ENCODE assay signal across 8 cellular contexts in the genomic region with DNA sequence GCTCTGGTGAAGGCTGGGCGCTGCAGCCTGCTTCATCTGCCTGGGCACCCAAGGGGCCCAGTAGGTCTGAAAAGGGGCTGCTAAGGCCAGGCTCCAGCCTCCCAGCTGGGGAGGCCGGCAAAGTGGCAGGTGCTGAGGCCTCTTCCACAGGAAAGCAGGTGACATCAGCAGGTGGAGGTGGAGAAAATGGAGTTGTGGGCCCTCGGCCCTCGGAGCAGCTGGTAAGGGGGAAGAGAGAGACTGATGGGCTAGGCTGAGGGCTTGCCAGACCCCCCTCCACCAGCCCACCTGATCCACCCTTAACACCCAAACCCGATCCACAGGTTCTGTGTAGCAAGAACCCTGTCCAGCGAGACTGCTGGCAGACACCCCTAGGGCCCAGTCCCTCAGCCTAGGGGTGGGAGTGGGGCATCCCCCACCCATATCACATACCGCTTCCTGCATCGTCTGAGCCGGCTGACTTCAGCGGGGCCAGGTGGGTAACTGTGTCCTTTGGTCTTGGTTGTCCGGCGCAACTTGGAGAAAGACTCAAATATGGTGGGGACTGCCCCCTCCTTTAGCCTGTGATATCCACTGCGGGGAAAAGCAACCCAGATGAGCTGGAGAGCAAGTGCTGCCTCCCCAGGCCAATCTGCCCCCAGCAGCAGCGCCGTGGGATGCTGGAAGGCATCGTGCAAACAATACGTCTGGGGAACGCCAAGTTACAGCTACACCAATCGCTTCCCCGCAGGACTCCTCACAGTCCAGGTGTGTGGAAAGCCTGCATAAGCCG. TPM values are rescaled to one million over a fixed set of nuclear protein-coding genes. Genes with fewer than 3 reads are reported as not detected.
DNase-seq lines count a peak whose midpoint lies in the region; ATAC-seq and TF ChIP-seq lines count a peak whose summit lies in the region.

No MANE protein-coding gene starts in this region.

- H3K27ac ChIP-seq in suprapubic skin = peak overlapping the region; percentile 98

- peak overlapping the region; percentile 96 for H3K27ac Mint-ChIP-seq in activated CD4-positive, alpha-beta T cell treated with anti-CD3 and anti-CD28 coated beads for 36 hours
- H3K27ac Mint-ChIP-seq in activated CD8-positive, alpha-beta T cell treated with anti-CD3 and anti-CD28 coated beads for 36 hours = peak overlapping the region; percentile 96

- H3K4me3 ChIP-seq in iPS-18c (ENCODE audit: insufficient read depth, low read depth, low read length) (peak overlapping the region; percentile 98), suprapubic skin (peak overlapping the region; percentile 58)

- peaks cover 39% of the 10 kb centered on the region for H3K4me1 ChIP-seq in suprapubic skin

- peak; percentile 24 for DNase-seq in activated CD4-positive, alpha-beta T cell treated with anti-CD3 and anti-CD28 coated beads for 36 hours
- no peak for DNase-seq in activated CD4-positive, alpha-beta T cell treated with anti-CD3 and anti-CD28 coated beads for 1 hour
- peak; percentile 22 for DNase-seq in activated CD8-positive, alpha-beta T cell treated with anti-CD3 and anti-CD28 coated beads for 36 hours
- DNase-seq in suprapubic skin (ENCODE audit: low spot score in 2 of 2) = no peak
- DNase-seq in stimulated activated CD4-positive, alpha-beta T cell treated with anti-CD3 and anti-CD28 coated beads, Interleukin-4, amount 100 ng/mL, for 4 hours = no peak
- no peak for DNase-seq in Ammon's horn (ENCODE audit: low spot score)

- CTCF ChIA-PET in activated CD4-positive, alpha-beta T cell treated with anti-CD3 and anti-CD28 coated beads for 36 hours (lab: Charles Lee) = interaction anchor here (1.0 to 3.1 kb wide), 2 partner anchors 10 to 19 kb away, joined by 3 to 10 read pairs; partner anchors contain the start of gene LZTR1
- CTCF ChIA-PET in activated CD8-positive, alpha-beta T cell treated with anti-CD3 and anti-CD28 coated beads for 36 hours (lab: Charles Lee) = interaction anchor here (0.7 to 1.5 kb wide), 2 partner anchors 20 to 39 kb away, joined by 3 to 9 read pairs; no protein-coding TSS in a partner anchor

- peaks cover 16% of the 10 kb centered on the region for H3K36me3 Mint-ChIP-seq in activated CD4-positive, alpha-beta T cell treated with anti-CD3 and anti-CD28 coated beads for 36 hours (ENCODE audit: low read depth)
- H3K36me3 Mint-ChIP-seq in activated CD8-positive, alpha-beta T cell treated with anti-CD3 and anti-CD28 coated beads for 36 hours (ENCODE audit: low read depth) = peaks cover 3% of the 10 kb centered on the region

- H3K27me3 Mint-ChIP-seq in activated CD4-positive, alpha-beta T cell treated with anti-CD3 and anti-CD28 coated beads for 36 hours = no peaks in the 10 kb centered on the region
- no peaks in the 10 kb centered on the region for H3K27me3 Mint-ChIP-seq in activated CD8-positive, alpha-beta T cell treated with anti-CD3 and anti-CD28 coated beads for 36 hours

- no peaks in the 10 kb centered on the region for H3K9me3 Mint-ChIP-seq in activated CD4-positive, alpha-beta T cell treated with anti-CD3 and anti-CD28 coated beads for 36 hours (ENCODE audit: low read depth)
- no peaks in the 10 kb centered on the region for H3K9me3 Mint-ChIP-seq in activated CD8-positive, alpha-beta T cell treated with anti-CD3 and anti-CD28 coated beads for 36 hours

- H3K4me1 Mint-ChIP-seq in activated CD4-positive, alpha-beta T cell treated with anti-CD3 and anti-CD28 coated beads for 36 hours = peaks cover 19% of the 10 kb centered on the region
- H3K4me1 Mint-ChIP-seq in activated CD8-positive, alpha-beta T cell treated with anti-CD3 and anti-CD28 coated beads for 36 hours (ENCODE audit: low read depth) = peaks cover 15% of the 10 kb centered on the region

- no peak for TF ChIP-seq EP300 in suprapubic skin (IDR thresholded peaks at IDR 0.05)

- WGBS in suprapubic skin = 62% methylated on average over 8 of the region's 21 CpGs

- intact Hi-C loops in activated CD4-positive, alpha-beta T cell treated with anti-CD3 and anti-CD28 coated beads for 36 hours (cut with DNase I, micrococcal nuclease) = loop anchor here (2.0 to 5.0 kb wide), 4 partner anchors 20 to 978 kb away; partner anchors contain the start of genes CRKL (in 1 of the 2), MED15 (in 1 of the 2) and TANGO2 (in 1 of the 2)
- intact Hi-C loops in activated CD8-positive, alpha-beta T cell treated with anti-CD3 and anti-CD28 coated beads for 36 hours (cut with micrococcal nuclease) = no loop called here

- no peak for ATAC-seq in activated CD4-positive, alpha-beta T cell treated with anti-CD3 and anti-CD28 coated beads for 36 hours
- no peak for ATAC-seq in activated CD8-positive, alpha-beta T cell treated with anti-CD3 and anti-CD28 coated beads for 36 hours
- no peak for ATAC-seq in GM21723 (IDR thresholded peaks at IDR 0.05; ENCODE audit: unreplicated experiment)

- H3K4me3 Mint-ChIP-seq in activated CD4-positive, alpha-beta T cell treated with anti-CD3 and anti-CD28 coated beads for 36 hours = peak overlapping the region; percentile 92
- peak overlapping the region; percentile 92 for H3K4me3 Mint-ChIP-seq in activated CD8-positive, alpha-beta T cell treated with anti-CD3 and anti-CD28 coated beads for 36 hours

- TF ChIP-seq POLR2A in suprapubic skin (IDR thresholded peaks at IDR 0.05) = no peak

- TF ChIP-seq CTCF in activated CD8-positive, alpha-beta T cell treated with anti-CD3 and anti-CD28 coated beads for 36 hours (IDR thresholded peaks at IDR 0.05) = no peak
- no peak for TF ChIP-seq CTCF in suprapubic skin (IDR thresholded peaks at IDR 0.05)

- H3K9me3 ChIP-seq in iPS-18c (ENCODE audit: control insufficient read depth, insufficient read depth, low read length) (no peaks in the 10 kb centered on the region), suprapubic skin (no peaks in the 10 kb centered on the region)

- peaks cover 44% of the 10 kb centered on the region for H3K36me3 ChIP-seq in suprapubic skin

- POLR2A ChIA-PET in activated CD4-positive, alpha-beta T cell treated with anti-CD3 and anti-CD28 coated beads for 36 hours (lab: Charles Lee) = interaction anchor here (0.5 to 0.6 kb wide), 3 partner anchors 23 to 189 kb away, joined by 3 to 7 read pairs (median 5); no protein-coding TSS in a partner anchor
- POLR2A ChIA-PET in activated CD8-positive, alpha-beta T cell treated with anti-CD3 and anti-CD28 coated beads for 36 hours (lab: Charles Lee) = interaction anchor here (1.1 to 5.5 kb wide), 5 partner anchors 10 to 80 kb away, joined by 3 to 51 read pairs (median 20); partner anchors contain the start of genes LZTR1 and P2RX6

- H3K27me3 ChIP-seq in suprapubic skin = no peaks in the 10 kb centered on the region

RNA-seq across cellular contexts. Expression of gene THAP7, which starts 1.5 kb away (rescaled TPM):
- 10 to 100 TPM; 25.1 to 27.2 TPM for total RNA-seq in activated CD4-positive, alpha-beta T cell treated with anti-CD3 and anti-CD28 coated beads for 36 hours
- total RNA-seq in activated CD8-positive, alpha-beta T cell treated with anti-CD3 and anti-CD28 coated beads for 36 hours = 10 to 100 TPM; 23.7 to 23.8 TPM
- total RNA-seq in suprapubic skin = 10 to 100 TPM; 33.9 to 57.0 (median 37.4) TPM

RNA-seq across cellular contexts. Expression of gene P2RX6, which starts 14.6 kb away (rescaled TPM):
- under 1 TPM; 0.18 to 0.25 TPM for total RNA-seq in activated CD4-positive, alpha-beta T cell treated with anti-CD3 and anti-CD28 coated beads for 36 hours
- total RNA-seq in activated CD8-positive, alpha-beta T cell treated with anti-CD3 and anti-CD28 coated beads for 36 hours = under 1 TPM; 0.22 to 0.25 TPM
- 1 to 10 TPM in 3 of 4 donors, under 1 TPM in 1; 0.21 to 3.1 (median 1.0) TPM for total RNA-seq in suprapubic skin

RNA-seq across cellular contexts. Expression of gene LZTR1, which starts 18.3 kb away (rescaled TPM):
- 10 to 100 TPM; 31.9 to 40.5 TPM for total RNA-seq in activated CD4-positive, alpha-beta T cell treated with anti-CD3 and anti-CD28 coated beads for 36 hours
- 10 to 100 TPM; 29.1 to 34.5 TPM for total RNA-seq in activated CD8-positive, alpha-beta T cell treated with anti-CD3 and anti-CD28 coated beads for 36 hours
- 10 to 100 TPM; 29.3 to 75.6 (median 46.9) TPM for total RNA-seq in suprapubic skin

RNA-seq across cellular contexts. Expression of gene SLC7A4, which starts 32.0 kb away (rescaled TPM):
- not detected for total RNA-seq in activated CD4-positive, alpha-beta T cell treated with anti-CD3 and anti-CD28 coated beads for 36 hours
- not detected for total RNA-seq in activated CD8-positive, alpha-beta T cell treated with anti-CD3 and anti-CD28 coated beads for 36 hours
- total RNA-seq in suprapubic skin = 1 to 10 TPM in 3 of 4 donors, under 1 TPM in 1; 0.48 to 2.2 (median 1.6) TPM

RNA-seq across cellular contexts. Expression of gene AIFM3, which starts 33.3 kb away (rescaled TPM):
- under 1 TPM in 1 of 2 experiments, not detected in 1; 0.21 TPM for total RNA-seq in activated CD4-positive, alpha-beta T cell treated with anti-CD3 and anti-CD28 coated beads for 36 hours
- total RNA-seq in activated CD8-positive, alpha-beta T cell treated with anti-CD3 and anti-CD28 coated beads for 36 hours = under 1 TPM; 0.25 to 0.40 TPM
- under 1 TPM in 1 of 4 donors, not detected in 3; 0.72 TPM for total RNA-seq in suprapubic skin

Comparison
In these comparisons a context has a peak if more than half of its experiments do, and no peak if none do; other contexts are left out.
1. DNase-seq: peak in activated CD4-positive, alpha-beta T cell treated with anti-CD3 and anti-CD28 coated beads for 36 hours (single experiment) and activated CD8-positive, alpha-beta T cell treated with anti-CD3 and anti-CD28 coated beads for 36 hours (single experiment); none in activated CD4-positive, alpha-beta T cell treated with anti-CD3 and anti-CD28 coated beads for 1 hour (single experiment), suprapubic skin (0 of 2), stimulated activated CD4-positive, alpha-beta T cell treated with anti-CD3 and anti-CD28 coated beads, Interleukin-4, amount 100 ng/mL, for 4 hours (0 of 2) and Ammon's horn (single experiment).